ENCODE assay signal across 18 cellular contexts in genomic region chr19:7832009-7832408, GRCh38. TPM values are rescaled to one million over a fixed set of nuclear protein-coding genes. Genes with fewer than 3 reads are reported as not detected.
A peak's percentile ranks its signal among the peaks of the same experiment; 100 is the strongest.
DNase-seq lines count a peak whose midpoint lies in the region; ATAC-seq and TF ChIP-seq lines count a peak whose summit lies in the region.
"Had no signal": no experiment of that assay in that cellular context is flagged by ENCODE, and none has a peak within 500 bp of the region (broad histone marks: within the 10 kb centered on the region; RNA-seq: fewer than 3 reads in every experiment).

No MANE protein-coding gene starts in this region.

- H3K9me3 ChIP-seq in BLaER1 (no peaks in the 10 kb centered on the region), HEK293 (ENCODE audit: control insufficient read depth, insufficient read depth, low read depth, low read length) (no peaks in the 10 kb centered on the region), mammary epithelial cell (replicated peaks; ENCODE audit: insufficient read depth, low read length) (no peaks in the 10 kb centered on the region)
- no peaks in the 10 kb centered on the region for H3K9me3 ChIP-seq in naive thymus-derived CD4-positive, alpha-beta T cell (ENCODE audit: control insufficient read depth in 2 of 3, low read length in 3 of 3)
- H3K9me3 ChIP-seq: thoracic aorta had no signal

- in situ Hi-C loops in mammary epithelial cell (cut with MboI; ENCODE audit: low sequenced_read_pairs in 2 of 2) = no loop called here

- POLR2A ChIA-PET in HEK293 (lab: Yijun Ruan, JAX) = interaction anchor here (1.5 kb wide), 1 partner anchor 732 kb away, joined by 3 read pairs; no protein-coding TSS in a partner anchor
- POLR2A ChIA-PET in naive thymus-derived CD4-positive, alpha-beta T cell (lab: Charles Lee) = interaction anchor here (0.5 kb wide), 1 partner anchor 685 kb away, joined by 3 read pairs; no protein-coding TSS in a partner anchor

- WGBS in mammary epithelial cell (ENCODE audit: low coverage, missing lambda C conversion rate) = 17% methylated on average over 17 of the region's 17 CpGs

- TF ChIP-seq CTCF in HEK293 (tag by site-specific recombination; IDR thresholded peaks at IDR 0.05) (no peak), mammary epithelial cell (conservative IDR thresholded peaks at IDR 0.05 in 1 of 2, IDR thresholded peaks at IDR 0.05 in 1 of 2; ENCODE audit: extremely low read depth in 1 of 2, insufficient read depth in 1 of 2, low read depth in 1 of 2, low read length in 2 of 2) (no peak)

- DNase-seq in mammary epithelial cell (no peak), NCI-H1048 (lab: John Stamatoyannopoulos, UW) (no peak), left lobe of liver (ENCODE audit: low spot score) (no peak), MV-4-11 (lab: John Stamatoyannopoulos, UW) (no peak)
- no peak for DNase-seq in naive thymus-derived CD4-positive, alpha-beta T cell
- DNase-seq: activated CD8-positive, alpha-beta memory T cell treated with anti-CD3 and anti-CD28 coated beads, Interleukin-2, amount 50 U/mL, for 4 hours; AML-193; amniotic stem cell; NCI-H1417 treated with DMSO at 0.1 percent for 48 hours; NCI-H345; stimulated activated CD4-positive, alpha-beta T cell treated with anti-CD3 and anti-CD28 coated beads, Interleukin-12 subunit alpha, Interleukin-12 subunit beta, amount 100 ng/mL, for 4 hours had no signal

- CTCF ChIA-PET in HEK293 (lab: Yijun Ruan, JAX) = interaction anchor here (0.6 to 1.7 kb wide), 5 partner anchors 11 to 481 kb away, joined by 3 to 7 read pairs (median 6); no protein-coding TSS in a partner anchor
- CTCF ChIA-PET in mammary epithelial cell (lab: Charles Lee; ENCODE audit: low non-redundant PET) = interaction anchor here (0.6 to 0.8 kb wide), 3 partner anchors 236 to 730 kb away, joined by 5 to 29 read pairs (median 5); partner anchors contain the start of gene CAMSAP3
- CTCF ChIA-PET in naive thymus-derived CD4-positive, alpha-beta T cell (lab: Charles Lee) = interaction anchor here (0.8 to 1.1 kb wide), 2 partner anchors 71 to 151 kb away, joined by 3 read pairs; partner anchors contain the start of genes MAP2K7 and TRAPPC5

- dilution Hi-C loops in mammary epithelial cell (cut with HindIII; ENCODE audit: low sequenced_read_pairs) = no loop called here

- no TSS peak for BruUV-seq in mammary epithelial cell (replicated peaks; lab: Mats Ljungman, UMichigan)

- H3K27ac ChIP-seq in BLaER1 = no peak overlapping the region
- no peak overlapping the region for H3K27ac ChIP-seq in HEK293 (ENCODE audit: extremely low read depth, low read depth, low read length)
- no peak overlapping the region for H3K27ac ChIP-seq in mammary epithelial cell (ENCODE audit: insufficient read depth, low read depth, low read length)
- H3K27ac ChIP-seq in naive thymus-derived CD4-positive, alpha-beta T cell (ENCODE audit: low read depth, low read length) = no peak overlapping the region
- H3K27ac ChIP-seq: thoracic aorta had no signal

- peaks cover 0 to 3% (median 0%) of the 10 kb centered on the region in 5 donors for H3K27me3 Mint-ChIP-seq in naive thymus-derived CD4-positive, alpha-beta T cell

- H3K4me2 ChIP-seq in BLaER1 (peak overlapping the region; percentile 68), mammary epithelial cell (ENCODE audit: insufficient read depth, low read depth, low read length) (peak overlapping the region; percentile 71)

- no peaks in the 10 kb centered on the region for H3K9me3 Mint-ChIP-seq in naive thymus-derived CD4-positive, alpha-beta T cell

- H3K36me3 Mint-ChIP-seq in naive thymus-derived CD4-positive, alpha-beta T cell = no peaks in the 10 kb centered on the region

- H3K9ac ChIP-seq in BLaER1 = peak overlapping the region; percentile 29; the same call in 1 of the 2 replicates
- H3K9ac ChIP-seq in mammary epithelial cell (ENCODE audit: insufficient read depth, low read length) = no peak overlapping the region

- peaks cover 5 to 28% (median 23%) of the 10 kb centered on the region in 7 donors for H3K4me1 Mint-ChIP-seq in naive thymus-derived CD4-positive, alpha-beta T cell

- peak overlapping the region in 7 of 10 donors; percentile 23 to 88 (median 79) for H3K4me3 Mint-ChIP-seq in naive thymus-derived CD4-positive, alpha-beta T cell

- intact Hi-C loops in mammary epithelial cell (cut with micrococcal nuclease) = no loop called here
- intact Hi-C loops in naive thymus-derived CD4-positive, alpha-beta T cell (cut with micrococcal nuclease) = no loop called here

- H3K27me3 ChIP-seq in BLaER1 = peaks cover 4% of the 10 kb centered on the region; the same call in 1 of the 2 replicates
- no peaks in the 10 kb centered on the region for H3K27me3 ChIP-seq in mammary epithelial cell (ENCODE audit: insufficient read depth, low read length)
- H3K27me3 ChIP-seq in naive thymus-derived CD4-positive, alpha-beta T cell (ENCODE audit: control insufficient read depth in 2 of 2, insufficient read depth in 2 of 2, low read length in 2 of 2) = no peaks in the 10 kb centered on the region

- ATAC-seq in naive thymus-derived CD4-positive, alpha-beta T cell = no peak
- ATAC-seq in left lobe of liver (no peak), GM21717 (IDR thresholded peaks at IDR 0.05; ENCODE audit: unreplicated experiment) (no peak)

- H3K36me3 ChIP-seq in BLaER1 (no peaks in the 10 kb centered on the region), HEK293 (ENCODE audit: control insufficient read depth in 2 of 2, insufficient read depth in 1 of 2, low read length in 2 of 2) (no peaks in the 10 kb centered on the region), mammary epithelial cell (ENCODE audit: insufficient read depth, low read length) (no peaks in the 10 kb centered on the region)
- no peaks in the 10 kb centered on the region for H3K36me3 ChIP-seq in naive thymus-derived CD4-positive, alpha-beta T cell (ENCODE audit: control insufficient read depth in 2 of 3, insufficient read depth in 3 of 3, low read length in 3 of 3)
- H3K36me3 ChIP-seq: thoracic aorta had no signal

- H4K20me1 ChIP-seq in BLaER1 (peaks cover 27% of the 10 kb centered on the region; the same call in 1 of the 2 replicates), mammary epithelial cell (ENCODE audit: insufficient read depth, low read length) (no peaks in the 10 kb centered on the region)

- H3K4me3 ChIP-seq in BLaER1 (no peak overlapping the region), HEK293 (ENCODE audit: low read depth, low read length) (no peak overlapping the region), mammary epithelial cell (replicated peaks in 1 of 3; ENCODE audit: insufficient read depth in 1 of 3, low read depth in 2 of 3, low read length in 3 of 3) (no peak overlapping the region)
- H3K4me3 ChIP-seq in naive thymus-derived CD4-positive, alpha-beta T cell (ENCODE audit: low read length) = no peak overlapping the region
- H3K4me3 ChIP-seq: thoracic aorta had no signal

- peak overlapping the region in 1 of 9 donors; percentile 15 for H3K27ac Mint-ChIP-seq in naive thymus-derived CD4-positive, alpha-beta T cell

- peak overlapping the region; percentile 56 for H2AFZ ChIP-seq in mammary epithelial cell (ENCODE audit: low read depth, low read length)

- H3K79me2 ChIP-seq in mammary epithelial cell (ENCODE audit: insufficient read depth, low read length) = no peaks in the 10 kb centered on the region

- peaks cover 52% of the 10 kb centered on the region for H3K4me1 ChIP-seq in BLaER1
- H3K4me1 ChIP-seq in HEK293 (ENCODE audit: control insufficient read depth, insufficient read depth, low read length) = no peaks in the 10 kb centered on the region
- peaks cover 27% of the 10 kb centered on the region for H3K4me1 ChIP-seq in mammary epithelial cell (ENCODE audit: insufficient read depth, low read length)
- peaks cover 5 to 9% of the 10 kb centered on the region in 2 donors for H3K4me1 ChIP-seq in naive thymus-derived CD4-positive, alpha-beta T cell (ENCODE audit: control insufficient read depth in 2 of 2, insufficient read depth in 2 of 2, low read length in 2 of 2)

TF ChIP-seq in HEK293, 187 proteins besides CTCF, POLR2A, EP300 and RAD21:
- TF ChIP-seq ZNF362 (tag by site-specific recombination; IDR thresholded peaks at IDR 0.05) (no peak), ZNF341 (tag by site-specific recombination; IDR thresholded peaks at IDR 0.05; ENCODE audit: low read depth) (peak; percentile 59)

RNA-seq across cellular contexts. Expression of gene EVI5L, which starts 2.0 kb away (rescaled TPM):
- total RNA-seq in mammary epithelial cell = 10 to 100 TPM; 15.2 to 17.5 TPM
- polyA plus RNA-seq in mammary epithelial cell = 6.8 TPM
- 26.1 TPM for polyA minus RNA-seq in mammary epithelial cell
- 10 to 100 TPM in 3 of 5 experiments, 1 to 10 TPM in 2; 7.4 to 12.2 (median 11.4) TPM for total RNA-seq in naive thymus-derived CD4-positive, alpha-beta T cell
- polyA plus RNA-seq in naive thymus-derived CD4-positive, alpha-beta T cell = 1 to 10 TPM; 2.5 to 3.8 TPM
- 4.8 TPM for total RNA-seq in left lobe of liver

RNA-seq across cellular contexts. Expression of gene PRR36, which starts 42.2 kb away (rescaled TPM):
- total RNA-seq in mammary epithelial cell (under 1 TPM; under 0.01 to 0.12 TPM), left lobe of liver (0.15 TPM)
- 0.01 TPM for polyA plus RNA-seq in mammary epithelial cell
- not detected for polyA minus RNA-seq in mammary epithelial cell
- 1 to 10 TPM in 1 of 5 experiments, under 1 TPM in 3, not detected in 1; 0.08 to 1.2 (median 0.16) TPM for total RNA-seq in naive thymus-derived CD4-positive, alpha-beta T cell
- polyA plus RNA-seq in naive thymus-derived CD4-positive, alpha-beta T cell = under 1 TPM; 0.08 to 0.12 TPM
- total RNA-seq: Daoy, thoracic aorta had no signal
- polyA plus RNA-seq: fibroblast of lung had no signal

RNA-seq across cellular contexts. Expression of gene LRRC8E, which starts 56.3 kb away (rescaled TPM):
- 10 to 100 TPM in 1 of 2 donors, 1 to 10 TPM in 1; 8.5 to 14.2 TPM for total RNA-seq in mammary epithelial cell
- 6.5 TPM for polyA plus RNA-seq in mammary epithelial cell
- polyA minus RNA-seq in mammary epithelial cell = 11.8 TPM
- total RNA-seq in naive thymus-derived CD4-positive, alpha-beta T cell = under 1 TPM in 1 of 5 experiments, not detected in 4; 0.24 TPM
- polyA plus RNA-seq in naive thymus-derived CD4-positive, alpha-beta T cell = under 1 TPM in 1 of 2 donors, not detected in 1; 0.53 TPM
- 4.3 TPM for total RNA-seq in left lobe of liver
- total RNA-seq: posterior vena cava had no signal
